ENCODE assay signal across 10 cellular contexts in genomic region chr2:19120941-19121750, GRCh38.
DNase-seq lines count a peak whose midpoint lies in the region; ATAC-seq and TF ChIP-seq lines count a peak whose summit lies in the region.
"Had no signal": no experiment of that assay in that cellular context is flagged by ENCODE, and none has a peak within 500 bp of the region (broad histone marks: within the 10 kb centered on the region; RNA-seq: fewer than 3 reads in every experiment).

No MANE protein-coding gene starts in this region.

- no peak overlapping the region for H3K9ac ChIP-seq in IMR-90 (ENCODE audit: low read depth, low read length)

- peak overlapping the region; percentile 43 for H2AK9ac ChIP-seq in IMR-90 (replicated peaks; ENCODE audit: low read depth, low read length, poor library complexity)

- H3K79me1 ChIP-seq in IMR-90 (ENCODE audit: low read depth in 1 of 2, low read length in 2 of 2) = no peaks in the 10 kb centered on the region

- H3K4me1 ChIP-seq in IMR-90 (ENCODE audit: control insufficient read depth, insufficient read depth, low read length) (peaks cover 22% of the 10 kb centered on the region), right atrium auricular region (peaks cover 0 to 12% of the 10 kb centered on the region in 2 donors)
- H3K4me1 ChIP-seq: stomach had no signal

- peak; percentile 36; the same call in 1 of the 2 replicates for TF ChIP-seq RAD21 in IMR-90 (IDR thresholded peaks at IDR 0.05; ENCODE audit: low read length)

- H3K36me3 ChIP-seq in IMR-90 (ENCODE audit: control insufficient read depth, insufficient read depth, low read length) (no peaks in the 10 kb centered on the region), right atrium auricular region (no peaks in the 10 kb centered on the region)
- H3K36me3 ChIP-seq: stomach had no signal

- H3K27ac ChIP-seq in IMR-90 (ENCODE audit: insufficient read depth, low read length) = peak overlapping the region; percentile 54
- H3K27ac ChIP-seq in right atrium auricular region = no peak overlapping the region
- H3K27ac ChIP-seq in temporal lobe (ENCODE audit: low read depth, low read length) = peak overlapping the region; percentile 75
- H3K27ac ChIP-seq: stomach had no signal

- H3K4me2 ChIP-seq in IMR-90 (ENCODE audit: low read depth, low read length) = peak overlapping the region; percentile 73

- no TSS peak for BruUV-seq in IMR-90 (replicated peaks; lab: Mats Ljungman, UMichigan)

- H3K9me3 ChIP-seq in IMR-90 (ENCODE audit: control insufficient read depth, insufficient read depth, low read length) (no peaks in the 10 kb centered on the region), right atrium auricular region (no peaks in the 10 kb centered on the region)
- H3K9me3 ChIP-seq: stomach had no signal

- H2BK5ac ChIP-seq in IMR-90 (ENCODE audit: low read depth, low read length, poor library complexity, severe bottlenecking) = peak overlapping the region; percentile 91

- H3K18ac ChIP-seq in IMR-90 (ENCODE audit: low read depth, low read length) = peak overlapping the region; percentile 93

- H3K4me3 ChIP-seq in IMR-90 (ENCODE audit: insufficient read depth, low read depth, low read length) (no peak overlapping the region), right atrium auricular region (no peak overlapping the region)
- H3K4me3 ChIP-seq: stomach had no signal

- TF ChIP-seq POLR2A in IMR-90 (IDR thresholded peaks at IDR 0.05; ENCODE audit: low read depth, low read length) = no peak

- dilution Hi-C loops in IMR-90 (cut with HindIII; ENCODE audit: low sequenced_read_pairs, unreplicated experiment) = no loop called here

- peak overlapping the region; percentile 42 for H3K23ac ChIP-seq in IMR-90 (ENCODE audit: low read depth, low read length)

- CTCF ChIA-PET in IMR-90 (lab: Yijun Ruan, JAX) = interaction anchor here (0.9 to 1.4 kb wide), 3 partner anchors 10 to 238 kb away, joined by 3 read pairs; partner anchors contain the start of gene OSR1

- 0% methylated on average over 1 of the region's 12 CpGs; no CpG with 5 or more reads in 1 of the 2 experiments for WGBS in IMR-90 (ENCODE audit: extremely low coverage in 2 of 2, insufficient read length in 1 of 2), 2 experiments

- ATAC-seq in IMR-90 (ENCODE audit: low read depth) (peak; percentile 88), GM19324 (IDR thresholded peaks at IDR 0.05; ENCODE audit: low FRiP score, unreplicated experiment) (no peak), GM19023 (IDR thresholded peaks at IDR 0.05; ENCODE audit: unreplicated experiment) (no peak)
- ATAC-seq: activated T-helper 17 cell treated with anti-CD3 and anti-CD28 coated beads, Interleukin-2, amount 50 U/mL, for 72 hours had no signal

- H3K56ac ChIP-seq in IMR-90 (ENCODE audit: extremely low read depth, insufficient read depth, low read length) = peak overlapping the region; percentile 72

- peak overlapping the region; percentile 85 for H4K5ac ChIP-seq in IMR-90 (ENCODE audit: low read depth, low read length)

- H2AFZ ChIP-seq in IMR-90 (replicated peaks; ENCODE audit: low read length, poor library complexity) = peak overlapping the region; percentile 45

- in situ Hi-C loops in IMR-90 (cut with MboI; ENCODE audit: low sequenced_read_pairs) = loop anchor here (10.0 kb wide), 1 partner anchor 234 kb away; the partner anchor contains the start of gene OSR1

- H2BK120ac ChIP-seq in IMR-90 (ENCODE audit: low read depth, low read length) = peak overlapping the region; percentile 94

- intact Hi-C loops in IMR-90 (cut with micrococcal nuclease) = loop anchor here (5.0 to 10.0 kb wide), 3 partner anchors 236 to 686 kb away; partner anchors contain the start of gene OSR1

- H3K9me1 ChIP-seq in IMR-90 (ENCODE audit: insufficient read depth, low read length) = peaks cover 16% of the 10 kb centered on the region

- H2BK15ac ChIP-seq in IMR-90 (ENCODE audit: low read depth, low read length) = peak overlapping the region; percentile 55

- peak overlapping the region; percentile 98 for H2BK20ac ChIP-seq in IMR-90 (ENCODE audit: low read depth, low read length)

- peak overlapping the region; percentile 92 for H4K91ac ChIP-seq in IMR-90 (ENCODE audit: insufficient read depth, low read depth, low read length)

- POLR2A ChIA-PET in IMR-90 (lab: Charles Lee; ENCODE audit: unreplicated experiment) = interaction anchor here (0.5 to 0.6 kb wide), 2 partner anchors 184 to 224 kb away, joined by 3 read pairs; no protein-coding TSS in a partner anchor

- DNase-seq in IMR-90 (peak; percentile 87), astrocyte of the hippocampus (ENCODE audit: low read depth, low spot score) (peak; percentile 56), right atrium auricular region (ENCODE audit: low spot score) (peak; percentile 64), middle frontal gyrus (ENCODE audit: extremely low spot score, low spot score) (no peak)
- DNase-seq: SHP77, stomach had no signal

- TF ChIP-seq CTCF in IMR-90 (conservative IDR thresholded peaks at IDR 0.05; ENCODE audit: low read depth, low read length) = no peak
- TF ChIP-seq CTCF in right atrium auricular region (IDR thresholded peaks at IDR 0.05) = no peak

- peak overlapping the region; percentile 91; the same call in 1 of the 2 replicates for H2AK5ac ChIP-seq in IMR-90 (ENCODE audit: low read depth, low read length)

- no peaks in the 10 kb centered on the region for H4K20me1 ChIP-seq in IMR-90 (ENCODE audit: insufficient read depth, low read length)

- peak overlapping the region; percentile 90 for H3K4ac ChIP-seq in IMR-90 (ENCODE audit: low read depth, low read length)

- peak overlapping the region; percentile 46 to 87 for H4K8ac ChIP-seq in IMR-90 (ENCODE audit: low read depth in 2 of 2, low read length in 2 of 2)

- peak overlapping the region; percentile 89 for H3K14ac ChIP-seq in IMR-90 (replicated peaks; ENCODE audit: low read depth, low read length)

- H3K27me3 ChIP-seq in IMR-90 (ENCODE audit: control insufficient read depth, insufficient read depth, low read length) (no peaks in the 10 kb centered on the region), right atrium auricular region (no peaks in the 10 kb centered on the region)
- H3K27me3 ChIP-seq: stomach had no signal

TF ChIP-seq in IMR-90, 13 proteins besides CTCF, POLR2A, EP300 and RAD21:
- peak; percentile 51 for TF ChIP-seq BHLHE40 (IDR thresholded peaks at IDR 0.05; ENCODE audit: low read depth, low read length)
- no peak for TF ChIP-seq RCOR1 (IDR thresholded peaks at IDR 0.05; ENCODE audit: insufficient replicate concordance, low read length)
- TF ChIP-seq CEBPB (IDR thresholded peaks at IDR 0.05; ENCODE audit: low read depth, low read length) = peak; percentile 88

Comparison
In these comparisons a context has a peak if more than half of its experiments do, and no peak if none do; other contexts are left out.
1. H3K27ac ChIP-seq: peak in IMR-90 (single experiment) and temporal lobe (single experiment); none in right atrium auricular region (0 of 2).